In genomic region chr6:106069478-106069877, GRCh38 we compare ENCODE assay signal across 9 cellular contexts. TPM values are rescaled to one million over a fixed set of nuclear protein-coding genes. Genes with fewer than 3 reads are reported as not detected.
DNase-seq lines count a peak whose midpoint lies in the region; TF ChIP-seq lines count a peak whose summit lies in the region.
"Had no signal": no experiment of that assay in that cellular context is flagged by ENCODE, and none has a peak within 500 bp of the region (broad histone marks: within the 10 kb centered on the region; RNA-seq: fewer than 3 reads in every experiment).

No MANE protein-coding gene starts in this region.

- no peak overlapping the region for H3K4me3 Mint-ChIP-seq in progenitor cell of endocrine pancreas (ENCODE audit: low read depth)

- H3K4me1 Mint-ChIP-seq in progenitor cell of endocrine pancreas (ENCODE audit: low read depth) = no peaks in the 10 kb centered on the region

- TF ChIP-seq CTCF in cardiac fibroblast (IDR thresholded peaks at IDR 0.05; ENCODE audit: low read depth, low read length) (no peak), progenitor cell of endocrine pancreas (IDR thresholded peaks at IDR 0.05; ENCODE audit: unreplicated experiment) (no peak)

- no peaks in the 10 kb centered on the region for H3K36me3 Mint-ChIP-seq in progenitor cell of endocrine pancreas (ENCODE audit: insufficient read depth)

- peaks cover 16% of the 10 kb centered on the region for H3K27me3 Mint-ChIP-seq in progenitor cell of endocrine pancreas

- H3K27ac Mint-ChIP-seq in progenitor cell of endocrine pancreas = no peak overlapping the region

- H3K4me3 ChIP-seq in cardiac fibroblast (replicated peaks in 1 of 2; ENCODE audit: low read depth in 2 of 2, low read length in 2 of 2) = no peak overlapping the region
- H3K4me3 ChIP-seq: SK-N-MC had no signal

- DNase-seq in GM03348 (ENCODE audit: low spot score) (peak; percentile 39), NCI-H2227 treated with DMSO at 0.1 percent for 48 hours (lab: John Stamatoyannopoulos, UW) (peak; percentile 15), cardiac fibroblast (ENCODE audit: low read depth in 2 of 2) (peak; percentile 84 to 91), renal cortical epithelial cell (ENCODE audit: low read depth) (peak; percentile 82), SIG-M5 (lab: John Stamatoyannopoulos, UW) (no peak), progenitor cell of endocrine pancreas (ENCODE audit: low spot score, unreplicated experiment) (no peak), KG1 (lab: John Stamatoyannopoulos, UW) (no peak)
- DNase-seq in stimulated activated naive CD4-positive, alpha-beta T cell treated with Interleukin-2 at 50 U/mL for 16 hours (lab: John Stamatoyannopoulos, UW) = no peak

- H3K9me3 Mint-ChIP-seq in progenitor cell of endocrine pancreas (ENCODE audit: low read depth) = no peaks in the 10 kb centered on the region

RNA-seq across cellular contexts. Expression of gene PRDM1, which starts 16.7 kb away (rescaled TPM):
- total RNA-seq in renal cortical epithelial cell (0.87 and 1.4 TPM in 2 replicates), progenitor cell of endocrine pancreas (4.3 and 8.9 TPM in 2 replicates)

Comparison
In these comparisons a context has a peak if more than half of its experiments do, and no peak if none do; other contexts are left out.
1. DNase-seq: peak in GM03348 (single experiment), NCI-H2227 treated with DMSO at 0.1 percent for 48 hours (single experiment), cardiac fibroblast (2 of 2) and renal cortical epithelial cell (single experiment); none in SIG-M5 (single experiment), progenitor cell of endocrine pancreas (single experiment), KG1 (single experiment) and stimulated activated naive CD4-positive, alpha-beta T cell treated with Interleukin-2 at 50 U/mL for 16 hours (single experiment).